20 cellular contexts compared by ENCODE assay signal in genomic region chr22:19826619-19826950, GRCh38.
"Had no signal": no experiment of that assay in that cellular context is flagged by ENCODE, and none has a peak within 500 bp of the region (broad histone marks: within the 10 kb centered on the region; RNA-seq: fewer than 3 reads in every experiment).

No MANE protein-coding gene starts in this region.

- H3K4me3 ChIP-seq: dorsolateral prefrontal cortex, mucosa of descending colon, neural progenitor cell, right atrium auricular region, sigmoid colon, stomach, thyroid gland had no signal

- H3K36me3 ChIP-seq: neural progenitor cell, right atrium auricular region, sigmoid colon, stomach, thyroid gland had no signal

- H3K4me2 ChIP-seq: neural progenitor cell had no signal

- H3K9me3 ChIP-seq: mucosa of descending colon, right atrium auricular region, sigmoid colon, stomach, thyroid gland had no signal

- DNase-seq: effector CD4-positive, alpha-beta T cell; mesenchymal stem cell; mucosa of descending colon; naive B cell; sigmoid colon; stimulated activated CD4-positive, alpha-beta T cell treated with anti-CD3 and anti-CD28 coated beads, Interleukin-2, amount 100 ng/mL, for 24 hours; stimulated activated CD4-positive, alpha-beta T cell treated with anti-CD3 and anti-CD28 coated beads, Interleukin-4, amount 100 ng/mL, for 24 hours; stimulated activated naive CD4-positive, alpha-beta T cell treated with Interleukin-2 at 50 U/mL for 16 hours; trophoblast cell had no signal

- H3K27ac ChIP-seq: dorsolateral prefrontal cortex, neural progenitor cell, parathyroid adenoma, right atrium auricular region, sigmoid colon, stomach, thyroid gland had no signal

- H2AFZ ChIP-seq: neural progenitor cell, parathyroid adenoma had no signal

- H3K27me3 ChIP-seq: dorsolateral prefrontal cortex, neural progenitor cell, right atrium auricular region, sigmoid colon, stomach, thyroid gland had no signal

- H3K4me1 ChIP-seq: neural progenitor cell, parathyroid adenoma, right atrium auricular region, sigmoid colon had no signal

- ATAC-seq: mucosa of descending colon; natural killer cell treated with Interleukin-12 subunit alpha and Interleukin-12 subunit beta and Interleukin-15 and Interleukin-18, amount 100 ng/mL, for 72 hours; stimulated activated effector memory CD8-positive, alpha-beta T cell treated with anti-CD3 and anti-CD28 coated beads, Interleukin-12 subunit alpha, Interleukin-12 subunit beta, amount 100 ng/mL, for 72 hours had no signal

- FAIRE-seq: colon, frontal cortex, keratinocyte had no signal

- H3K9ac ChIP-seq: neural progenitor cell, parathyroid adenoma had no signal

- H3K79me2 ChIP-seq: parathyroid adenoma had no signal
